ENCODE assay signal across 10 cellular contexts in the genomic region with DNA sequence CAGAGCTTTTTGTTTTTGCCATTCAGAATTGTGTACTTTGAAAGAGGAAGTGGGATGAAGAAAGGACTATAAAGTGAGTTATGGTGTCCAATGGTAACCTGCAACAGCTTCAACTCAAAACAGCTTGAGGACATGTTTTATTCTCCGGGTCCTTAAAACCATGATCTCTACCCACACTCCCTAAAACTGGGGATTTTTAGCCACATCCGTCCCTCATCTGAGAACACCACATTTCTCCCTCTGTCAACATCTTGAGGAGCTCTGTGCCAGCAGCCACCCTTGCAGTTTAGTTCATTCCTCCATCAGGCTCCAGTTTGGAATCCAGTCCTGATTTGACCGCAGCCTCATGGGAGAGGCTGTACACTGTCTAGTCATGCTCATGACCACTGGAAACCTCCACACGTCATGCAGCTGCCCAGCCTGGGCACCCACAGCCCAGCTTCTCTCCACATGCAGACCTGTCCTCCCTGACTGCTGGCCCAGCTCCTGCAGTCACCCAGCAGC.
DNase-seq lines count a peak whose midpoint lies in the region; ATAC-seq and TF ChIP-seq lines count a peak whose summit lies in the region.
"Had no signal": no experiment of that assay in that cellular context is flagged by ENCODE, and none has a peak within 500 bp of the region (broad histone marks: within the 10 kb centered on the region; RNA-seq: fewer than 3 reads in every experiment).

No MANE protein-coding gene starts in this region.

- no peaks in the 10 kb centered on the region for H3K9me3 ChIP-seq in BE2C
- no peaks in the 10 kb centered on the region for H3K9me3 ChIP-seq in uterus
- H3K9me3 ChIP-seq in testis: no peaks in the 10 kb centered on the region
- H3K9me3 ChIP-seq: ovary had no signal

- H3K4me3 Mint-ChIP-seq in activated CD4-positive, alpha-beta memory T cell treated with anti-CD3 and anti-CD28 coated beads for 36 hours: no peak overlapping the region
- H3K4me3 Mint-ChIP-seq: brain had no signal

- H3K27ac Mint-ChIP-seq in activated CD4-positive, alpha-beta memory T cell treated with anti-CD3 and anti-CD28 coated beads for 36 hours: peak overlapping the region; percentile 1
- H3K27ac Mint-ChIP-seq: brain had no signal

- H3K27ac ChIP-seq in uterus (no peak overlapping the region), testis (no peak overlapping the region)
- H3K27ac ChIP-seq: ovary had no signal

- 80 to 86% methylated on average over 4 of the region's 4 CpGs for WGBS in testis, 2 donors

- H3K4me3 ChIP-seq in BE2C (ENCODE audit: low read depth, low read length) (no peak overlapping the region), uterus (no peak overlapping the region), testis (no peak overlapping the region)
- H3K4me3 ChIP-seq: ovary had no signal

- peak; percentile 42 for ATAC-seq in HG02798 (IDR thresholded peaks at IDR 0.05; ENCODE audit: poor library complexity, unreplicated experiment)

- no peak for TF ChIP-seq POLR2A in uterus (IDR thresholded peaks at IDR 0.05)
- TF ChIP-seq POLR2A in testis (IDR thresholded peaks at IDR 0.05): no peak

- intact Hi-C loops in activated CD4-positive, alpha-beta memory T cell treated with anti-CD3 and anti-CD28 coated beads for 36 hours (cut with micrococcal nuclease): no loop called here
- intact Hi-C loops in uterus (cut with DNase I; ENCODE audit: low total_unique reads): no loop called here
- intact Hi-C loops in testis (cut with DNase I; ENCODE audit: low total_unique reads): no loop called here

- CTCF ChIA-PET in activated CD4-positive, alpha-beta memory T cell treated with anti-CD3 and anti-CD28 coated beads for 36 hours (lab: Charles Lee): interaction anchor here (0.5 to 1.2 kb wide), 3 partner anchors 15 to 175 kb away, joined by 3 to 5 read pairs (median 3); no protein-coding TSS in a partner anchor

- no peaks in the 10 kb centered on the region for H3K9me3 Mint-ChIP-seq in activated CD4-positive, alpha-beta memory T cell treated with anti-CD3 and anti-CD28 coated beads for 36 hours

- H3K4me1 Mint-ChIP-seq in activated CD4-positive, alpha-beta memory T cell treated with anti-CD3 and anti-CD28 coated beads for 36 hours (ENCODE audit: low read depth): peaks cover 38% of the 10 kb centered on the region
- H3K4me1 Mint-ChIP-seq: brain had no signal

- no peaks in the 10 kb centered on the region for H3K36me3 Mint-ChIP-seq in activated CD4-positive, alpha-beta memory T cell treated with anti-CD3 and anti-CD28 coated beads for 36 hours
- H3K36me3 Mint-ChIP-seq: brain had no signal

- H3K4me1 ChIP-seq in BE2C (no peaks in the 10 kb centered on the region), uterus (no peaks in the 10 kb centered on the region), testis (no peaks in the 10 kb centered on the region)

- TF ChIP-seq CTCF in BE2C (IDR thresholded peaks at IDR 0.05; ENCODE audit: low read depth, low read length): no peak
- TF ChIP-seq CTCF in uterus (IDR thresholded peaks at IDR 0.05): no peak
- no peak for TF ChIP-seq CTCF in testis (IDR thresholded peaks at IDR 0.05)

- H3K27me3 ChIP-seq in BE2C (no peaks in the 10 kb centered on the region), uterus (no peaks in the 10 kb centered on the region), testis (no peaks in the 10 kb centered on the region)
- H3K27me3 ChIP-seq: ovary had no signal

- POLR2A ChIA-PET in activated CD4-positive, alpha-beta memory T cell treated with anti-CD3 and anti-CD28 coated beads for 36 hours (lab: Charles Lee): interaction anchor here (0.9 kb wide), 1 partner anchor 13 kb away, joined by 3 read pairs; no protein-coding TSS in a partner anchor

- DNase-seq in EH (ENCODE audit: low read depth) (peak; percentile 11), myocyte (ENCODE audit: low read depth) (peak; percentile 28), BE2C (no peak), uterus (no peak), DMS79 (lab: John Stamatoyannopoulos, UW) (no peak), testis (no peak)
- peak; percentile 21 for DNase-seq in activated CD4-positive, alpha-beta memory T cell treated with anti-CD3 and anti-CD28 coated beads for 36 hours
- DNase-seq: ovary had no signal

- no peaks in the 10 kb centered on the region for H3K36me3 ChIP-seq in BE2C
- H3K36me3 ChIP-seq in uterus: no peaks in the 10 kb centered on the region
- no peaks in the 10 kb centered on the region for H3K36me3 ChIP-seq in testis (ENCODE audit: low read depth, missing control alignments)
- H3K36me3 ChIP-seq: ovary had no signal

- H3K27me3 Mint-ChIP-seq in activated CD4-positive, alpha-beta memory T cell treated with anti-CD3 and anti-CD28 coated beads for 36 hours: no peaks in the 10 kb centered on the region

Comparison
In these comparisons a context has a peak if more than half of its experiments do, and no peak if none do; other contexts are left out.
1. DNase-seq: peak in EH (single experiment), activated CD4-positive, alpha-beta memory T cell treated with anti-CD3 and anti-CD28 coated beads for 36 hours (single experiment) and myocyte (single experiment); none in BE2C (single experiment), uterus (0 of 2), DMS79 (single experiment) and testis (single experiment).